18 cellular contexts compared by ENCODE assay signal in genomic region chr1:37360011-37360410, GRCh38.
DNase-seq lines count a peak whose midpoint lies in the region; TF ChIP-seq lines count a peak whose summit lies in the region.
"Had no signal": no experiment of that assay in that cellular context is flagged by ENCODE, and none has a peak within 500 bp of the region (broad histone marks: within the 10 kb centered on the region; RNA-seq: fewer than 3 reads in every experiment).

No MANE protein-coding gene starts in this region.

- DNase-seq in DMS79 treated with DMSO at 0.1 percent for 48 hours (lab: John Stamatoyannopoulos, UW) (peak; percentile 96), NCI-H1092 (lab: John Stamatoyannopoulos, UW) (peak; percentile 52), NCI-H2029 treated with DMSO at 0.1 percent for 48 hours (lab: John Stamatoyannopoulos, UW) (peak; percentile 88), NCI-H510A treated with DMSO at 0.1 percent for 48 hours (lab: John Stamatoyannopoulos, UW) (peak; percentile 92), mammary epithelial cell (no peak)
- no peak for DNase-seq in activated CD4-positive, CD25-positive, alpha-beta regulatory T cell (lab: John Stamatoyannopoulos, UW)
- DNase-seq in activated naive CD4-positive, alpha-beta T cell (lab: John Stamatoyannopoulos, UW): no peak
- DNase-seq: BE2C, DMS53, H9, NCI-H2081, NCI-H526, PC-9, RPMI8226, SHP77, T-helper 17 cell had no signal

- H3K4me1 ChIP-seq in mammary epithelial cell (ENCODE audit: insufficient read depth, low read length): no peaks in the 10 kb centered on the region

- H2AFZ ChIP-seq in mammary epithelial cell (ENCODE audit: low read depth, low read length): no peak overlapping the region
- H2AFZ ChIP-seq: PC-9 had no signal

- dilution Hi-C loops in mammary epithelial cell (cut with HindIII; ENCODE audit: low sequenced_read_pairs): no loop called here

- intact Hi-C loops in mammary epithelial cell (cut with micrococcal nuclease): no loop called here

- no TSS peak for BruUV-seq in mammary epithelial cell (replicated peaks; lab: Mats Ljungman, UMichigan)

- H3K36me3 ChIP-seq in mammary epithelial cell (ENCODE audit: insufficient read depth, low read length): no peaks in the 10 kb centered on the region
- H3K36me3 ChIP-seq: BE2C had no signal

- no peak overlapping the region for H3K4me3 ChIP-seq in mammary epithelial cell (replicated peaks in 1 of 3; ENCODE audit: insufficient read depth in 1 of 3, low read depth in 2 of 3, low read length in 3 of 3)
- H3K4me3 ChIP-seq: K562, PC-9 had no signal

- no peaks in the 10 kb centered on the region for H3K9me3 ChIP-seq in mammary epithelial cell (replicated peaks; ENCODE audit: insufficient read depth, low read length)
- H3K9me3 ChIP-seq: BE2C had no signal

- in situ Hi-C loops in mammary epithelial cell (cut with MboI; ENCODE audit: low sequenced_read_pairs in 2 of 2): no loop called here

- no peaks in the 10 kb centered on the region for H3K79me2 ChIP-seq in mammary epithelial cell (ENCODE audit: insufficient read depth, low read length)

- CTCF ChIA-PET in mammary epithelial cell (lab: Charles Lee; ENCODE audit: low non-redundant PET): no interaction called here

- 48% methylated on average over 6 of the region's 6 CpGs for WGBS in mammary epithelial cell (ENCODE audit: low coverage, missing lambda C conversion rate)

- no peak for TF ChIP-seq CTCF in mammary epithelial cell (conservative IDR thresholded peaks at IDR 0.05 in 1 of 2, IDR thresholded peaks at IDR 0.05 in 1 of 2; ENCODE audit: extremely low read depth in 1 of 2, insufficient read depth in 1 of 2, low read depth in 1 of 2, low read length in 2 of 2)

- H4K20me1 ChIP-seq in mammary epithelial cell (ENCODE audit: insufficient read depth, low read length): no peaks in the 10 kb centered on the region

- H3K27me3 ChIP-seq in mammary epithelial cell (ENCODE audit: insufficient read depth, low read length): no peaks in the 10 kb centered on the region
- H3K27me3 ChIP-seq: BE2C had no signal

- no peak overlapping the region for H3K27ac ChIP-seq in mammary epithelial cell (ENCODE audit: insufficient read depth, low read depth, low read length)
- H3K27ac ChIP-seq: HL-60, PC-9 had no signal

- H3K4me2 ChIP-seq in mammary epithelial cell (ENCODE audit: insufficient read depth, low read depth, low read length): no peak overlapping the region
- H3K4me2 ChIP-seq: PC-9 had no signal

- no peak overlapping the region for H3K9ac ChIP-seq in mammary epithelial cell (ENCODE audit: insufficient read depth, low read length)

Comparison
In these comparisons a context has a peak if more than half of its experiments do, and no peak if none do; other contexts are left out.
1. DNase-seq: peak in DMS79 treated with DMSO at 0.1 percent for 48 hours (single experiment), NCI-H1092 (single experiment), NCI-H2029 treated with DMSO at 0.1 percent for 48 hours (single experiment) and NCI-H510A treated with DMSO at 0.1 percent for 48 hours (single experiment); none in activated CD4-positive, CD25-positive, alpha-beta regulatory T cell (0 of 4), mammary epithelial cell (single experiment) and activated naive CD4-positive, alpha-beta T cell (0 of 4).